Comparison of ENCODE assay signal across 10 cellular contexts in genomic region chr11:81870066-81870412, GRCh38.
DNase-seq lines count a peak whose midpoint lies in the region; ATAC-seq lines count a peak whose summit lies in the region.
"Had no signal": no experiment of that assay in that cellular context is flagged by ENCODE, and none has a peak within 500 bp of the region (broad histone marks: within the 10 kb centered on the region; RNA-seq: fewer than 3 reads in every experiment).

No MANE protein-coding gene starts in this region.

- H3K4me3 Mint-ChIP-seq in activated CD4-positive, alpha-beta T cell treated with anti-CD3 and anti-CD28 coated beads for 36 hours: peak overlapping the region; percentile 56
- H3K4me3 Mint-ChIP-seq in memory B cell: peak overlapping the region; percentile 76

- H3K4me1 Mint-ChIP-seq in activated CD4-positive, alpha-beta T cell treated with anti-CD3 and anti-CD28 coated beads for 36 hours: peaks cover 48% of the 10 kb centered on the region
- H3K4me1 Mint-ChIP-seq in memory B cell: peaks cover 19% of the 10 kb centered on the region

- peak overlapping the region; percentile 96 for H3K27ac Mint-ChIP-seq in activated CD4-positive, alpha-beta T cell treated with anti-CD3 and anti-CD28 coated beads for 36 hours
- H3K27ac Mint-ChIP-seq in memory B cell: peak overlapping the region; percentile 25

- ATAC-seq in activated CD4-positive, alpha-beta T cell treated with anti-CD3 and anti-CD28 coated beads for 36 hours: peak; percentile 82
- peak; percentile 59 for ATAC-seq in GM21576 (IDR thresholded peaks at IDR 0.05; ENCODE audit: unreplicated experiment)
- ATAC-seq in HG03460 (IDR thresholded peaks at IDR 0.05; ENCODE audit: unreplicated experiment): peak; percentile 52
- peak; percentile 57 for ATAC-seq in memory B cell (ENCODE audit: low read depth)
- ATAC-seq: Right ventricle myocardium inferior had no signal

- no peaks in the 10 kb centered on the region for H3K27me3 Mint-ChIP-seq in activated CD4-positive, alpha-beta T cell treated with anti-CD3 and anti-CD28 coated beads for 36 hours
- H3K27me3 Mint-ChIP-seq in memory B cell: no peaks in the 10 kb centered on the region

- peaks cover 4% of the 10 kb centered on the region for H3K9me3 Mint-ChIP-seq in activated CD4-positive, alpha-beta T cell treated with anti-CD3 and anti-CD28 coated beads for 36 hours (ENCODE audit: low read depth)
- H3K9me3 Mint-ChIP-seq in memory B cell: peaks cover 2% of the 10 kb centered on the region

- no peaks in the 10 kb centered on the region for H3K36me3 ChIP-seq in MG63
- H3K36me3 ChIP-seq: upper lobe of left lung had no signal

- peaks cover 3% of the 10 kb centered on the region for H3K36me3 Mint-ChIP-seq in activated CD4-positive, alpha-beta T cell treated with anti-CD3 and anti-CD28 coated beads for 36 hours (ENCODE audit: low read depth)
- no peaks in the 10 kb centered on the region for H3K36me3 Mint-ChIP-seq in memory B cell

- H3K4me3 ChIP-seq in MG63: no peak overlapping the region
- H3K4me3 ChIP-seq: upper lobe of left lung had no signal

- CTCF ChIA-PET in activated CD4-positive, alpha-beta T cell treated with anti-CD3 and anti-CD28 coated beads for 36 hours (lab: Charles Lee): interaction anchor here (0.7 to 1.5 kb wide), 2 partner anchors 66 to 93 kb away, joined by 4 read pairs; no protein-coding TSS in a partner anchor

- no peaks in the 10 kb centered on the region for H3K9me3 ChIP-seq in MG63
- H3K9me3 ChIP-seq: upper lobe of left lung had no signal

- H3K27me3 ChIP-seq in MG63: no peaks in the 10 kb centered on the region
- H3K27me3 ChIP-seq: upper lobe of left lung had no signal

- DNase-seq in activated CD4-positive, alpha-beta T cell treated with anti-CD3 and anti-CD28 coated beads for 36 hours: peak; percentile 22
- DNase-seq in activated CD4-positive, alpha-beta T cell treated with anti-CD3 and anti-CD28 coated beads, Interleukin-2, amount 50 U/mL, for 1 hour: no peak
- DNase-seq in memory B cell (ENCODE audit: low spot score in 2 of 2): peak in 1 of 2 donors; percentile 20
- no peak for DNase-seq in anterior cingulate cortex (lab: John Stamatoyannopoulos, UW)
- no peak for DNase-seq in MG63
- no peak for DNase-seq in NCI-H524 treated with DMSO at 0.1 percent for 48 hours (lab: John Stamatoyannopoulos, UW)

- intact Hi-C loops in activated CD4-positive, alpha-beta T cell treated with anti-CD3 and anti-CD28 coated beads for 36 hours (cut with DNase I, micrococcal nuclease): loop anchor here (1.0 to 2.0 kb wide), 5 partner anchors 16 to 134 kb away; no protein-coding TSS in a partner anchor

- POLR2A ChIA-PET in activated CD4-positive, alpha-beta T cell treated with anti-CD3 and anti-CD28 coated beads for 36 hours (lab: Charles Lee): no interaction called here
